In the genomic region with DNA sequence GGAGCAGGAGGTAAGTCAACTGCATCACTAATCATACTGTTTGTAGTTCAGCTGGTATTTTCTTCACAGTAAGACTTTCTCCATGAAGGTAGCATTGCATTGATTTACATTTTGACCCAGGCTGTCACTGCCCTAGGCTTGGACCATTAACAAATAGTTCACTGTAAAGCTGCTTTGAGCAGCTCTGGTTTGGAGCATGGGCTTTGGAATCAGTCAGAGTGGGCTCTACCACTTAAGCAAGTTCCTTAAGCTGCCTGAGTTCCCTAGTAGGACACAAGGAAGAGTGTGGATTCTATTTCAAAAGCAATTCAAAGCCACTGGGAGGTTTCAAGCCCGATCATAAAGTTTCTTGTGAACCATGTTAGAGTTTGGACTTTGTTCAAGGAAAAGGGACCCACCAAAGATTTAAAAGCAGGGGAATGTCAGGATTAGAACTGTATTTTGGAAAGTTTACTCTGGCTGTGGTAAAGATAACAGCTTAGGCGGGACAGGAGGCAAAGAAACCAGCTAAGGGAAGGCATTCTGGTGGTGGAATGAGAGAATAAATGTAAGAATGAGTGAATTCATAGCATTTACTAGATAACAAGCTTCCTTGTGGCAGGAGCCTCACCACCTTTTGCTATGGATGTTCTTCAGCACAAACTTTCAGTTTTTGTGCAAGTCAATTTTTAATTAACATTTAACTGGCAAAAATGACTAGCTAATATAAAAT, we compare ENCODE assay signal across 1 cellular context.
A peak's percentile ranks its signal among the peaks of the same experiment; 100 is the strongest.
TF ChIP-seq lines count a peak whose summit lies in the region.

No MANE protein-coding gene starts in this region.

TF ChIP-seq in HepG2, 621 proteins besides CTCF, POLR2A, EP300 and RAD21 (continued from another document and continues in another):
- TF ChIP-seq ZNF678 (CRISPR knock-in tag; IDR thresholded peaks at IDR 0.05) (no peak), JUN (CRISPR knock-in tag; IDR thresholded peaks at IDR 0.05) (no peak), ASH2L (IDR thresholded peaks at IDR 0.05; ENCODE audit: insufficient read length, low read depth, low read length) (peak; percentile 66), KLF9 (CRISPR knock-in tag; IDR thresholded peaks at IDR 0.05; ENCODE audit: low read depth) (no peak), TAF1 (CRISPR knock-in tag; IDR thresholded peaks at IDR 0.05) (no peak), TCF12 (IDR thresholded peaks at IDR 0.05) (no peak), TCF12 (CRISPR knock-in tag; IDR thresholded peaks at IDR 0.05) (peak; percentile 76; the same call in 1 of the 2 replicates), RNF2 (conservative IDR thresholded peaks at IDR 0.05; ENCODE audit: low read depth) (no peak), KAT7 (CRISPR knock-in tag; IDR thresholded peaks at IDR 0.05; ENCODE audit: borderline replicate concordance) (no peak), MATR3 (CRISPR knock-in tag; IDR thresholded peaks at IDR 0.05) (no peak), HDAC6 (IDR thresholded peaks at IDR 0.05; ENCODE audit: low read depth, low read length) (no peak), ZNF780A (CRISPR knock-in tag; IDR thresholded peaks at IDR 0.05) (no peak), ZNF709 (CRISPR knock-in tag; IDR thresholded peaks at IDR 0.05) (no peak), CEBPB (IDR thresholded peaks at IDR 0.05; ENCODE audit: borderline replicate concordance, low read depth, low read length) (no peak), NFE2L2 (IDR thresholded peaks at IDR 0.05; ENCODE audit: low read length) (no peak), ZC3H13 (CRISPR knock-in tag; IDR thresholded peaks at IDR 0.05) (0 out of 2 replicates have a peak, but pooled peaks have one; percentile 30), HNF4A (CRISPR knock-in tag; IDR thresholded peaks at IDR 0.05) (peak; percentile 78), GFI1 (CRISPR knock-in tag; IDR thresholded peaks at IDR 0.05; ENCODE audit: borderline replicate concordance) (0 out of 2 replicates have a peak, but pooled peaks have one; percentile 10), ZBTB7A (CRISPR knock-in tag; IDR thresholded peaks at IDR 0.05) (no peak), ETV6 (CRISPR knock-in tag; conservative IDR thresholded peaks at IDR 0.05) (no peak), ZFP1 (CRISPR knock-in tag; IDR thresholded peaks at IDR 0.05) (no peak), SIN3A (IDR thresholded peaks at IDR 0.05; ENCODE audit: borderline replicate concordance, low read depth, low read length) (no peak), ERF (CRISPR knock-in tag; IDR thresholded peaks at IDR 0.05) (no peak), MAF1 (CRISPR knock-in tag; IDR thresholded peaks at IDR 0.05; ENCODE audit: borderline replicate concordance) (no peak), ZNF326 (CRISPR knock-in tag; IDR thresholded peaks at IDR 0.05; ENCODE audit: borderline replicate concordance) (no peak), ZNF501 (CRISPR knock-in tag; IDR thresholded peaks at IDR 0.05) (no peak), ZNF317 (CRISPR knock-in tag; IDR thresholded peaks at IDR 0.05) (no peak), ZC3H4 (CRISPR knock-in tag; IDR thresholded peaks at IDR 0.05; ENCODE audit: borderline replicate concordance) (no peak), NONO (IDR thresholded peaks at IDR 0.05) (no peak), NONO (CRISPR knock-in tag; conservative IDR thresholded peaks at IDR 0.05) (no peak)
- TF ChIP-seq, protein P1, sequence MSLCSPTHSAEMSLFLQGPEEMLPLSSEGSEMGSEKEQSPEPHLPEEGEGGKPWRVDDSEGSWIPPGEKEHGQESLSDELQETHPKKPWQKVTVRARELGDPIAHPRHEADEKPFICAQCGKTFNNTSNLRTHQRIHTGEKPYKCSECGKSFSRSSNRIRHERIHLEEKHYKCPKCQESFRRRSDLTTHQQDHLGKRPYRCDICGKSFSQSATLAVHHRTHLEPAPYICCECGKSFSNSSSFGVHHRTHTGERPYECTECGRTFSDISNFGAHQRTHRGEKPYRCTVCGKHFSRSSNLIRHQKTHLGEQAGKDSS (CRISPR knock-in tag; IDR thresholded peaks at IDR 0.05; ENCODE audit: borderline replicate concordance, low read depth), result no peak
- TF ChIP-seq, protein P2, sequence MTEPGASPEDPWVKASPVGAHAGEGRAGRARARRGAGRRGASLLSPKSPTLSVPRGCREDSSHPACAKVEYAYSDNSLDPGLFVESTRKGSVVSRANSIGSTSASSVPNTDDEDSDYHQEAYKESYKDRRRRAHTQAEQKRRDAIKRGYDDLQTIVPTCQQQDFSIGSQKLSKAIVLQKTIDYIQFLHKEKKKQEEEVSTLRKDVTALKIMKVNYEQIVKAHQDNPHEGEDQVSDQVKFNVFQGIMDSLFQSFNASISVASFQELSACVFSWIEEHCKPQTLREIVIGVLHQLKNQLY (CRISPR knock-in tag; IDR thresholded peaks at IDR 0.05), result 0 out of 2 replicates have a peak, but pooled peaks have one; percentile 16
- TF ChIP-seq, protein P3, sequence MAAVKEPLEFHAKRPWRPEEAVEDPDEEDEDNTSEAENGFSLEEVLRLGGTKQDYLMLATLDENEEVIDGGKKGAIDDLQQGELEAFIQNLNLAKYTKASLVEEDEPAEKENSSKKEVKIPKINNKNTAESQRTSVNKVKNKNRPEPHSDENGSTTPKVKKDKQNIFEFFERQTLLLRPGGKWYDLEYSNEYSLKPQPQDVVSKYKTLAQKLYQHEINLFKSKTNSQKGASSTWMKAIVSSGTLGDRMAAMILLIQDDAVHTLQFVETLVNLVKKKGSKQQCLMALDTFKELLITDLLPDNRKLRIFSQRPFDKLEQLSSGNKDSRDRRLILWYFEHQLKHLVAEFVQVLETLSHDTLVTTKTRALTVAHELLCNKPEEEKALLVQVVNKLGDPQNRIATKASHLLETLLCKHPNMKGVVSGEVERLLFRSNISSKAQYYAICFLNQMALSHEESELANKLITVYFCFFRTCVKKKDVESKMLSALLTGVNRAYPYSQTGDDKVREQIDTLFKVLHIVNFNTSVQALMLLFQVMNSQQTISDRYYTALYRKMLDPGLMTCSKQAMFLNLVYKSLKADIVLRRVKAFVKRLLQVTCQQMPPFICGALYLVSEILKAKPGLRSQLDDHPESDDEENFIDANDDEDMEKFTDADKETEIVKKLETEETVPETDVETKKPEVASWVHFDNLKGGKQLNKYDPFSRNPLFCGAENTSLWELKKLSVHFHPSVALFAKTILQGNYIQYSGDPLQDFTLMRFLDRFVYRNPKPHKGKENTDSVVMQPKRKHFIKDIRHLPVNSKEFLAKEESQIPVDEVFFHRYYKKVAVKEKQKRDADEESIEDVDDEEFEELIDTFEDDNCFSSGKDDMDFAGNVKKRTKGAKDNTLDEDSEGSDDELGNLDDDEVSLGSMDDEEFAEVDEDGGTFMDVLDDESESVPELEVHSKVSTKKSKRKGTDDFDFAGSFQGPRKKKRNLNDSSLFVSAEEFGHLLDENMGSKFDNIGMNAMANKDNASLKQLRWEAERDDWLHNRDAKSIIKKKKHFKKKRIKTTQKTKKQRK (IDR thresholded peaks at IDR 0.05; ENCODE audit: low read length), result no peak
- TF ChIP-seq, protein P4, sequence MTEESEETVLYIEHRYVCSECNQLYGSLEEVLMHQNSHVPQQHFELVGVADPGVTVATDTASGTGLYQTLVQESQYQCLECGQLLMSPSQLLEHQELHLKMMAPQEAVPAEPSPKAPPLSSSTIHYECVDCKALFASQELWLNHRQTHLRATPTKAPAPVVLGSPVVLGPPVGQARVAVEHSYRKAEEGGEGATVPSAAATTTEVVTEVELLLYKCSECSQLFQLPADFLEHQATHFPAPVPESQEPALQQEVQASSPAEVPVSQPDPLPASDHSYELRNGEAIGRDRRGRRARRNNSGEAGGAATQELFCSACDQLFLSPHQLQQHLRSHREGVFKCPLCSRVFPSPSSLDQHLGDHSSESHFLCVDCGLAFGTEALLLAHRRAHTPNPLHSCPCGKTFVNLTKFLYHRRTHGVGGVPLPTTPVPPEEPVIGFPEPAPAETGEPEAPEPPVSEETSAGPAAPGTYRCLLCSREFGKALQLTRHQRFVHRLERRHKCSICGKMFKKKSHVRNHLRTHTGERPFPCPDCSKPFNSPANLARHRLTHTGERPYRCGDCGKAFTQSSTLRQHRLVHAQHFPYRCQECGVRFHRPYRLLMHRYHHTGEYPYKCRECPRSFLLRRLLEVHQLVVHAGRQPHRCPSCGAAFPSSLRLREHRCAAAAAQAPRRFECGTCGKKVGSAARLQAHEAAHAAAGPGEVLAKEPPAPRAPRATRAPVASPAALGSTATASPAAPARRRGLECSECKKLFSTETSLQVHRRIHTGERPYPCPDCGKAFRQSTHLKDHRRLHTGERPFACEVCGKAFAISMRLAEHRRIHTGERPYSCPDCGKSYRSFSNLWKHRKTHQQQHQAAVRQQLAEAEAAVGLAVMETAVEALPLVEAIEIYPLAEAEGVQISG (CRISPR knock-in tag; IDR thresholded peaks at IDR 0.05), result no peak
- TF ChIP-seq, protein P5, sequence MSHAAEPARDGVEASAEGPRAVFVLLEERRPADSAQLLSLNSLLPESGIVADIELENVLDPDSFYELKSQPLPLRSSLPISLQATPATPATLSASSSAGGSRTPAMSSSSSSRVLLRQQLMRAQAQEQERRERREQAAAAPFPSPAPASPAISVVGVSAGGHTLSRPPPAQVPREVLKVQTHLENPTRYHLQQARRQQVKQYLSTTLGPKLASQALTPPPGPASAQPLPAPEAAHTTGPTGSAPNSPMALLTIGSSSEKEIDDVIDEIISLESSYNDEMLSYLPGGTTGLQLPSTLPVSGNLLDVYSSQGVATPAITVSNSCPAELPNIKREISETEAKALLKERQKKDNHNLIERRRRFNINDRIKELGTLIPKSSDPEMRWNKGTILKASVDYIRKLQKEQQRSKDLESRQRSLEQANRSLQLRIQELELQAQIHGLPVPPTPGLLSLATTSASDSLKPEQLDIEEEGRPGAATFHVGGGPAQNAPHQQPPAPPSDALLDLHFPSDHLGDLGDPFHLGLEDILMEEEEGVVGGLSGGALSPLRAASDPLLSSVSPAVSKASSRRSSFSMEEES (CRISPR knock-in tag; IDR thresholded peaks at IDR 0.05), result no peak
- TF ChIP-seq, protein P6, sequence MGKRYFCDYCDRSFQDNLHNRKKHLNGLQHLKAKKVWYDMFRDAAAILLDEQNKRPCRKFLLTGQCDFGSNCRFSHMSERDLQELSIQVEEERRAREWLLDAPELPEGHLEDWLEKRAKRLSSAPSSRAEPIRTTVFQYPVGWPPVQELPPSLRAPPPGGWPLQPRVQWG (CRISPR knock-in tag; IDR thresholded peaks at IDR 0.05; ENCODE audit: borderline replicate concordance, low read depth), result no peak
- TF ChIP-seq, protein P7, sequence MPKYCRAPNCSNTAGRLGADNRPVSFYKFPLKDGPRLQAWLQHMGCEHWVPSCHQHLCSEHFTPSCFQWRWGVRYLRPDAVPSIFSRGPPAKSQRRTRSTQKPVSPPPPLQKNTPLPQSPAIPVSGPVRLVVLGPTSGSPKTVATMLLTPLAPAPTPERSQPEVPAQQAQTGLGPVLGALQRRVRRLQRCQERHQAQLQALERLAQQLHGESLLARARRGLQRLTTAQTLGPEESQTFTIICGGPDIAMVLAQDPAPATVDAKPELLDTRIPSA (CRISPR knock-in tag; IDR thresholded peaks at IDR 0.05; ENCODE audit: borderline replicate concordance), result no peak
- TF ChIP-seq, protein P8, sequence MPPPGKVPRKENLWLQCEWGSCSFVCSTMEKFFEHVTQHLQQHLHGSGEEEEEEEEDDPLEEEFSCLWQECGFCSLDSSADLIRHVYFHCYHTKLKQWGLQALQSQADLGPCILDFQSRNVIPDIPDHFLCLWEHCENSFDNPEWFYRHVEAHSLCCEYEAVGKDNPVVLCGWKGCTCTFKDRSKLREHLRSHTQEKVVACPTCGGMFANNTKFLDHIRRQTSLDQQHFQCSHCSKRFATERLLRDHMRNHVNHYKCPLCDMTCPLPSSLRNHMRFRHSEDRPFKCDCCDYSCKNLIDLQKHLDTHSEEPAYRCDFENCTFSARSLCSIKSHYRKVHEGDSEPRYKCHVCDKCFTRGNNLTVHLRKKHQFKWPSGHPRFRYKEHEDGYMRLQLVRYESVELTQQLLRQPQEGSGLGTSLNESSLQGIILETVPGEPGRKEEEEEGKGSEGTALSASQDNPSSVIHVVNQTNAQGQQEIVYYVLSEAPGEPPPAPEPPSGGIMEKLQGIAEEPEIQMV (CRISPR knock-in tag; IDR thresholded peaks at IDR 0.05; ENCODE audit: low read depth), result no peak
- TF ChIP-seq, protein P9, sequence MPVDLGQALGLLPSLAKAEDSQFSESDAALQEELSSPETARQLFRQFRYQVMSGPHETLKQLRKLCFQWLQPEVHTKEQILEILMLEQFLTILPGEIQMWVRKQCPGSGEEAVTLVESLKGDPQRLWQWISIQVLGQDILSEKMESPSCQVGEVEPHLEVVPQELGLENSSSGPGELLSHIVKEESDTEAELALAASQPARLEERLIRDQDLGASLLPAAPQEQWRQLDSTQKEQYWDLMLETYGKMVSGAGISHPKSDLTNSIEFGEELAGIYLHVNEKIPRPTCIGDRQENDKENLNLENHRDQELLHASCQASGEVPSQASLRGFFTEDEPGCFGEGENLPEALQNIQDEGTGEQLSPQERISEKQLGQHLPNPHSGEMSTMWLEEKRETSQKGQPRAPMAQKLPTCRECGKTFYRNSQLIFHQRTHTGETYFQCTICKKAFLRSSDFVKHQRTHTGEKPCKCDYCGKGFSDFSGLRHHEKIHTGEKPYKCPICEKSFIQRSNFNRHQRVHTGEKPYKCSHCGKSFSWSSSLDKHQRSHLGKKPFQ (CRISPR knock-in tag; IDR thresholded peaks at IDR 0.05; ENCODE audit: insufficient replicate concordance), result no peak
- TF ChIP-seq, protein P10, sequence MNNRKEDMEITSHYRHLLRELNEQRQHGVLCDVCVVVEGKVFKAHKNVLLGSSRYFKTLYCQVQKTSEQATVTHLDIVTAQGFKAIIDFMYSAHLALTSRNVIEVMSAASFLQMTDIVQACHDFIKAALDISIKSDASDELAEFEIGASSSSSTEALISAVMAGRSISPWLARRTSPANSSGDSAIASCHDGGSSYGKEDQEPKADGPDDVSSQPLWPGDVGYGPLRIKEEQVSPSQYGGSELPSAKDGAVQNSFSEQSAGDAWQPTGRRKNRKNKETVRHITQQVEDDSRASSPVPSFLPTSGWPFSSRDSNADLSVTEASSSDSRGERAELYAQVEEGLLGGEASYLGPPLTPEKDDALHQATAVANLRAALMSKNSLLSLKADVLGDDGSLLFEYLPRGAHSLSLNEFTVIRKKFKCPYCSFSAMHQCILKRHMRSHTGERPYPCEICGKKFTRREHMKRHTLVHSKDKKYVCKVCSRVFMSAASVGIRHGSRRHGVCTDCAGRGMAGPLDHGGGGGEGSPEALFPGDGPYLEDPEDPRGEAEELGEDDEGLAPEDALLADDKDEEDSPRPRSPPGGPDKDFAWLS (CRISPR knock-in tag; IDR thresholded peaks at IDR 0.05; ENCODE audit: borderline replicate concordance), result no peak
